ENCODE assay signal across 1 cellular context in genomic region chr12:27592548-27592947, GRCh38.
TF ChIP-seq lines count a peak whose summit lies in the region.

No MANE protein-coding gene starts in this region.

TF ChIP-seq in HepG2, 621 proteins besides CTCF, POLR2A, EP300 and RAD21 (continued from another document):
- TF ChIP-seq HMGXB3 (CRISPR knock-in tag; IDR thresholded peaks at IDR 0.05; ENCODE audit: borderline replicate concordance) (no peak), HNRNPUL1 (IDR thresholded peaks at IDR 0.05; ENCODE audit: low read depth, low read length) (no peak), ZNF546 (CRISPR knock-in tag; conservative IDR thresholded peaks at IDR 0.05) (no peak), CEBPG (CRISPR knock-in tag; IDR thresholded peaks at IDR 0.05) (no peak)
- TF ChIP-seq, protein P1, sequence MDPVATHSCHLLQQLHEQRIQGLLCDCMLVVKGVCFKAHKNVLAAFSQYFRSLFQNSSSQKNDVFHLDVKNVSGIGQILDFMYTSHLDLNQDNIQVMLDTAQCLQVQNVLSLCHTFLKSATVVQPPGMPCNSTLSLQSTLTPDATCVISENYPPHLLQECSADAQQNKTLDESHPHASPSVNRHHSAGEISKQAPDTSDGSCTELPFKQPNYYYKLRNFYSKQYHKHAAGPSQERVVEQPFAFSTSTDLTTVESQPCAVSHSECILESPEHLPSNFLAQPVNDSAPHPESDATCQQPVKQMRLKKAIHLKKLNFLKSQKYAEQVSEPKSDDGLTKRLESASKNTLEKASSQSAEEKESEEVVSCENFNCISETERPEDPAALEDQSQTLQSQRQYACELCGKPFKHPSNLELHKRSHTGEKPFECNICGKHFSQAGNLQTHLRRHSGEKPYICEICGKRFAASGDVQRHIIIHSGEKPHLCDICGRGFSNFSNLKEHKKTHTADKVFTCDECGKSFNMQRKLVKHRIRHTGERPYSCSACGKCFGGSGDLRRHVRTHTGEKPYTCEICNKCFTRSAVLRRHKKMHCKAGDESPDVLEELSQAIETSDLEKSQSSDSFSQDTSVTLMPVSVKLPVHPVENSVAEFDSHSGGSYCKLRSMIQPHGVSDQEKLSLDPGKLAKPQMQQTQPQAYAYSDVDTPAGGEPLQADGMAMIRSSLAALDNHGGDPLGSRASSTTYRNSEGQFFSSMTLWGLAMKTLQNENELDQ (CRISPR knock-in tag; IDR thresholded peaks at IDR 0.05; ENCODE audit: borderline replicate concordance): no peak
- TF ChIP-seq, protein P2, sequence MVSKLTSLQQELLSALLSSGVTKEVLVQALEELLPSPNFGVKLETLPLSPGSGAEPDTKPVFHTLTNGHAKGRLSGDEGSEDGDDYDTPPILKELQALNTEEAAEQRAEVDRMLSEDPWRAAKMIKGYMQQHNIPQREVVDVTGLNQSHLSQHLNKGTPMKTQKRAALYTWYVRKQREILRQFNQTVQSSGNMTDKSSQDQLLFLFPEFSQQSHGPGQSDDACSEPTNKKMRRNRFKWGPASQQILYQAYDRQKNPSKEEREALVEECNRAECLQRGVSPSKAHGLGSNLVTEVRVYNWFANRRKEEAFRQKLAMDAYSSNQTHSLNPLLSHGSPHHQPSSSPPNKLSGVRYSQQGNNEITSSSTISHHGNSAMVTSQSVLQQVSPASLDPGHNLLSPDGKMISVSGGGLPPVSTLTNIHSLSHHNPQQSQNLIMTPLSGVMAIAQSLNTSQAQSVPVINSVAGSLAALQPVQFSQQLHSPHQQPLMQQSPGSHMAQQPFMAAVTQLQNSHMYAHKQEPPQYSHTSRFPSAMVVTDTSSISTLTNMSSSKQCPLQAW (CRISPR knock-in tag; IDR thresholded peaks at IDR 0.05): no peak
